In genomic region chr4:17762705-17763104, GRCh38 we compare ENCODE assay signal across 12 cellular contexts. TPM values are rescaled to one million over a fixed set of nuclear protein-coding genes. Genes with fewer than 3 reads are reported as not detected.
A peak's percentile ranks its signal among the peaks of the same experiment; 100 is the strongest.
DNase-seq lines count a peak whose midpoint lies in the region; ATAC-seq, FAIRE-seq and TF ChIP-seq lines count a peak whose summit lies in the region.
"Had no signal": no experiment of that assay in that cellular context is flagged by ENCODE, and none has a peak within 500 bp of the region (broad histone marks: within the 10 kb centered on the region; RNA-seq: fewer than 3 reads in every experiment).

No MANE protein-coding gene starts in this region.

- H3K27ac ChIP-seq in DND-41 (ENCODE audit: low read length) (no peak overlapping the region), IMR-90 (ENCODE audit: insufficient read depth, low read length) (no peak overlapping the region)
- H3K27ac ChIP-seq: tibial artery, VCaP had no signal

- H3K4ac ChIP-seq in IMR-90 (ENCODE audit: low read depth, low read length) = no peak overlapping the region

- ATAC-seq in DND-41 (ENCODE audit: insufficient read depth, low read depth) (peak; percentile 40; the same call in 1 of the 3 replicates), IMR-90 (ENCODE audit: low read depth) (no peak), WTC11 (0 out of 2 replicates have a peak, but pooled peaks have one; percentile 28), HG02981 (IDR thresholded peaks at IDR 0.05; ENCODE audit: unreplicated experiment) (no peak)
- ATAC-seq: left colon had no signal

- BruUV-seq in IMR-90 (replicated peaks; lab: Mats Ljungman, UMichigan) = no TSS peak

- no peak overlapping the region for H2AK9ac ChIP-seq in IMR-90 (replicated peaks; ENCODE audit: low read depth, low read length, poor library complexity)

- H3K4me2 ChIP-seq in DND-41 (ENCODE audit: insufficient read depth, low read length) (no peak overlapping the region), IMR-90 (ENCODE audit: low read depth, low read length) (no peak overlapping the region)

- H4K91ac ChIP-seq in IMR-90 (ENCODE audit: insufficient read depth, low read depth, low read length) = no peak overlapping the region

- POLR2A ChIA-PET in IMR-90 (lab: Charles Lee; ENCODE audit: unreplicated experiment) = no interaction called here
- POLR2A ChIA-PET in WTC11 (lab: Charles Lee) = no interaction called here

- H3K18ac ChIP-seq in IMR-90 (ENCODE audit: low read depth, low read length) = no peak overlapping the region

- no peaks in the 10 kb centered on the region; the same call in 1 of the 2 replicates for H3K27me3 Mint-ChIP-seq in WTC11 (ENCODE audit: low read depth)
- no peaks in the 10 kb centered on the region for H3K27me3 Mint-ChIP-seq in activated T-cell treated with anti-CD3 and anti-CD28 coated beads, Interleukin-2, amount 50 U/mL, for 24 hours

- TF ChIP-seq POLR2A in IMR-90 (IDR thresholded peaks at IDR 0.05; ENCODE audit: low read depth, low read length) = no peak

- H3K9ac ChIP-seq in DND-41 (ENCODE audit: low read depth, low read length) (no peak overlapping the region), IMR-90 (ENCODE audit: low read depth, low read length) (no peak overlapping the region)

- 80% methylated on average over 1 of the region's 1 CpG; no CpG with 5 or more reads in 1 of the 2 experiments for WGBS in IMR-90 (ENCODE audit: extremely low coverage in 2 of 2, insufficient read length in 1 of 2), 2 experiments

- no peak overlapping the region for H3K14ac ChIP-seq in IMR-90 (replicated peaks; ENCODE audit: low read depth, low read length)

- H4K5ac ChIP-seq in IMR-90 (ENCODE audit: low read depth, low read length) = no peak overlapping the region

- H3K9me3 ChIP-seq in DND-41 (ENCODE audit: insufficient read depth, low read length, severe bottlenecking) = no peaks in the 10 kb centered on the region
- H3K9me3 ChIP-seq in IMR-90 (ENCODE audit: control insufficient read depth, insufficient read depth, low read length) = no peaks in the 10 kb centered on the region

- peak; percentile 12 for DNase-seq in DND-41
- peak; percentile 58 for DNase-seq in IMR-90
- DNase-seq in WTC11 (ENCODE audit: low spot score) = no peak
- DNase-seq in left kidney (ENCODE audit: low read depth, low spot score) = peak; percentile 42
- no peak for DNase-seq in CD1c-positive myeloid dendritic cell (ENCODE audit: extremely low spot score)
- no peak for DNase-seq in activated T-cell treated with anti-CD3 and anti-CD28 coated beads, Interleukin-2, amount 50 U/mL, for 24 hours
- no peak for DNase-seq in RCC 7860 (ENCODE audit: low spot score)
- DNase-seq: left colon, NCI-H1930, tibial artery had no signal

- H3K4me3 ChIP-seq in DND-41 (ENCODE audit: low read depth in 1 of 2, low read length in 2 of 2) = no peak overlapping the region
- H3K4me3 ChIP-seq in IMR-90 (ENCODE audit: insufficient read depth, low read depth, low read length) = no peak overlapping the region
- H3K4me3 ChIP-seq: tibial artery had no signal

- H2AFZ ChIP-seq in DND-41 (ENCODE audit: low read depth, low read length) (no peak overlapping the region), IMR-90 (replicated peaks; ENCODE audit: low read length, poor library complexity) (peak overlapping the region; percentile 48)

- H2BK5ac ChIP-seq in IMR-90 (ENCODE audit: low read depth, low read length, poor library complexity, severe bottlenecking) = no peak overlapping the region

- H3K4me3 Mint-ChIP-seq in WTC11 = no peak overlapping the region
- no peak overlapping the region for H3K4me3 Mint-ChIP-seq in activated T-cell treated with anti-CD3 and anti-CD28 coated beads, Interleukin-2, amount 50 U/mL, for 24 hours

- H3K36me3 ChIP-seq in DND-41 (ENCODE audit: insufficient read depth, low read length) (no peaks in the 10 kb centered on the region), IMR-90 (ENCODE audit: control insufficient read depth, insufficient read depth, low read length) (no peaks in the 10 kb centered on the region)
- H3K36me3 ChIP-seq: tibial artery had no signal

- no peaks in the 10 kb centered on the region for H3K79me1 ChIP-seq in IMR-90 (ENCODE audit: low read depth in 1 of 2, low read length in 2 of 2)

- no peaks in the 10 kb centered on the region for H3K9me1 ChIP-seq in IMR-90 (ENCODE audit: insufficient read depth, low read length)

- H2BK120ac ChIP-seq in IMR-90 (ENCODE audit: low read depth, low read length) = no peak overlapping the region

- H3K4me1 Mint-ChIP-seq in WTC11 = peaks cover 14% of the 10 kb centered on the region
- H3K4me1 Mint-ChIP-seq in activated T-cell treated with anti-CD3 and anti-CD28 coated beads, Interleukin-2, amount 50 U/mL, for 24 hours (ENCODE audit: low read depth) = peaks cover 10% of the 10 kb centered on the region

- H3K56ac ChIP-seq in IMR-90 (ENCODE audit: extremely low read depth, insufficient read depth, low read length) = no peak overlapping the region

- H3K4me1 ChIP-seq in DND-41 (ENCODE audit: insufficient read depth, low read length) (no peaks in the 10 kb centered on the region), IMR-90 (ENCODE audit: control insufficient read depth, insufficient read depth, low read length) (no peaks in the 10 kb centered on the region)
- H3K4me1 ChIP-seq: tibial artery had no signal

- CTCF ChIA-PET in IMR-90 (lab: Yijun Ruan, JAX) = interaction anchor here (0.6 kb wide), 1 partner anchor 165 kb away, joined by 3 read pairs; no protein-coding TSS in a partner anchor
- CTCF ChIA-PET in WTC11 (lab: Charles Lee) = no interaction called here

- H3K23ac ChIP-seq in IMR-90 (ENCODE audit: low read depth, low read length) = no peak overlapping the region

- no peak overlapping the region for H2AK5ac ChIP-seq in IMR-90 (ENCODE audit: low read depth, low read length)

- H4K20me1 ChIP-seq in DND-41 (ENCODE audit: insufficient read depth, low read length) (no peaks in the 10 kb centered on the region), IMR-90 (ENCODE audit: insufficient read depth, low read length) (no peaks in the 10 kb centered on the region)

- TF ChIP-seq RAD21 in IMR-90 (IDR thresholded peaks at IDR 0.05; ENCODE audit: low read length) = peak; percentile 36

- H3K27me3 ChIP-seq in DND-41 (ENCODE audit: insufficient read depth, low read length, poor library complexity) = no peaks in the 10 kb centered on the region
- peaks cover 3% of the 10 kb centered on the region for H3K27me3 ChIP-seq in IMR-90 (ENCODE audit: control insufficient read depth, insufficient read depth, low read length)

- no peak overlapping the region for H2BK20ac ChIP-seq in IMR-90 (ENCODE audit: low read depth, low read length)

- FAIRE-seq in RCC 7860 (lab: Jason Lieb, UNC) = no peak

- H4K8ac ChIP-seq in IMR-90 (ENCODE audit: low read depth in 2 of 2, low read length in 2 of 2) = no peak overlapping the region

- no peak overlapping the region for H3K27ac Mint-ChIP-seq in WTC11
- no peak overlapping the region for H3K27ac Mint-ChIP-seq in activated T-cell treated with anti-CD3 and anti-CD28 coated beads, Interleukin-2, amount 50 U/mL, for 24 hours

- in situ Hi-C loops in IMR-90 (cut with MboI; ENCODE audit: low sequenced_read_pairs) = no loop called here

- TF ChIP-seq CTCF in DND-41 (IDR thresholded peaks at IDR 0.05; ENCODE audit: borderline replicate concordance, extremely low read depth, low read length, poor library complexity, severe bottlenecking) (peak; percentile 35), IMR-90 (conservative IDR thresholded peaks at IDR 0.05; ENCODE audit: low read depth, low read length) (peak; percentile 41), WTC11 (IDR thresholded peaks at IDR 0.05) (no peak)

- dilution Hi-C loops in IMR-90 (cut with HindIII; ENCODE audit: low sequenced_read_pairs, unreplicated experiment) = no loop called here

- no peaks in the 10 kb centered on the region for H3K79me2 ChIP-seq in DND-41 (ENCODE audit: insufficient read depth, low read length)

- H3K9me3 Mint-ChIP-seq in WTC11 = peaks cover 22% of the 10 kb centered on the region
- peaks cover 5% of the 10 kb centered on the region for H3K9me3 Mint-ChIP-seq in activated T-cell treated with anti-CD3 and anti-CD28 coated beads, Interleukin-2, amount 50 U/mL, for 24 hours

- H2BK15ac ChIP-seq in IMR-90 (ENCODE audit: low read depth, low read length) = no peak overlapping the region

- peaks cover 13% of the 10 kb centered on the region for H3K36me3 Mint-ChIP-seq in WTC11
- H3K36me3 Mint-ChIP-seq in activated T-cell treated with anti-CD3 and anti-CD28 coated beads, Interleukin-2, amount 50 U/mL, for 24 hours (ENCODE audit: low read depth) = no peaks in the 10 kb centered on the region

- intact Hi-C loops in IMR-90 (cut with micrococcal nuclease) = no loop called here

TF ChIP-seq in IMR-90, 13 proteins besides CTCF, POLR2A, EP300 and RAD21:
- TF ChIP-seq RFX5 (IDR thresholded peaks at IDR 0.05; ENCODE audit: low read depth, low read length) = no peak
- TF ChIP-seq SMC3 (IDR thresholded peaks at IDR 0.05; ENCODE audit: low read depth, low read length) = peak; percentile 31; the same call in 1 of the 2 replicates
- no peak for TF ChIP-seq CEBPB (IDR thresholded peaks at IDR 0.05; ENCODE audit: low read depth, low read length)
- no peak for TF ChIP-seq NFE2L2 (IDR thresholded peaks at IDR 0.05; ENCODE audit: low read depth, low read length)

TF ChIP-seq in WTC11, 78 proteins besides CTCF, POLR2A, EP300 and RAD21 (continues in another document):
- TF ChIP-seq ZNF671 (CRISPR knock-in tag; IDR thresholded peaks at IDR 0.05) = no peak

RNA-seq across cellular contexts. Expression of gene FAM184B, which starts 18.7 kb away (rescaled TPM):
- 0.18 and 0.28 TPM in 2 replicates for total RNA-seq in IMR-90 (2012; rRNA removed)
- 0.07 and 0.13 TPM in 2 replicates for polyA plus RNA-seq in IMR-90 (2012; rRNA removed)
- polyA plus RNA-seq in IMR-90 (2012; cell fraction: cytosol; rRNA removed) = 0.07 and 0.08 TPM in 2 replicates
- polyA plus RNA-seq in IMR-90 (2012; cell fraction: nucleus; rRNA removed; ENCODE audit: low replicate concordance) = 0.03 and 0.06 TPM in 2 replicates
- total RNA-seq in WTC11 (2021) = 0.11 to 0.23 TPM (median 0.17 TPM) in 3 replicates

RNA-seq across cellular contexts. Expression of gene DCAF16, which starts 47.9 kb away (rescaled TPM):
- total RNA-seq in IMR-90 (2012; rRNA removed) (23.6 and 31.5 TPM in 2 replicates), WTC11 (2021) (43.4 to 53.6 TPM (median 49.5 TPM) in 3 replicates)
- polyA plus RNA-seq in IMR-90 (2012; rRNA removed) = 15.0 and 15.1 TPM in 2 replicates
- polyA plus RNA-seq in IMR-90 (2012; cell fraction: cytosol; rRNA removed) = 8.7 and 13.0 TPM in 2 replicates
- polyA plus RNA-seq in IMR-90 (2012; cell fraction: nucleus; rRNA removed; ENCODE audit: low replicate concordance) = 12.6 and 33.6 TPM in 2 replicates

RNA-seq across cellular contexts. Expression of gene NCAPG, which starts 48.1 kb away (rescaled TPM):
- 26.7 and 41.7 TPM in 2 replicates for total RNA-seq in IMR-90 (2012; rRNA removed)
- polyA plus RNA-seq in IMR-90 (2012; rRNA removed) = 9.1 and 10.9 TPM in 2 replicates
- 1.1 and 2.8 TPM in 2 replicates for polyA plus RNA-seq in IMR-90 (2012; cell fraction: cytosol; rRNA removed)
- polyA plus RNA-seq in IMR-90 (2012; cell fraction: nucleus; rRNA removed; ENCODE audit: low replicate concordance) = 0.86 and 6.0 TPM in 2 replicates
- total RNA-seq in WTC11 (2021) = 54.7 to 61.9 TPM (median 55.9 TPM) in 3 replicates

Comparison
In these comparisons a context has a peak if more than half of its experiments do, and no peak if none do; other contexts are left out.
1. ATAC-seq: peak in DND-41 (single experiment) and WTC11 (single experiment); none in IMR-90 (single experiment) and HG02981 (single experiment).
2. DNase-seq: peak in DND-41 (single experiment), IMR-90 (single experiment) and left kidney (single experiment); none in WTC11 (single experiment), CD1c-positive myeloid dendritic cell (single experiment), activated T-cell treated with anti-CD3 and anti-CD28 coated beads, Interleukin-2, amount 50 U/mL, for 24 hours (single experiment) and RCC 7860 (single experiment).